In genomic region chr9:121498487-121499176, GRCh38 we compare ENCODE assay signal across 8 cellular contexts. TPM values are rescaled to one million over a fixed set of nuclear protein-coding genes. Genes with fewer than 3 reads are reported as not detected.
A peak's percentile ranks its signal among the peaks of the same experiment; 100 is the strongest.
DNase-seq lines count a peak whose midpoint lies in the region; ATAC-seq and TF ChIP-seq lines count a peak whose summit lies in the region.

No MANE protein-coding gene starts in this region.

- no peak for TF ChIP-seq POLR2A in tibial nerve (IDR thresholded peaks at IDR 0.05)

- peak overlapping the region; percentile 78 for H3K4me3 Mint-ChIP-seq in activated naive CD4-positive, alpha-beta T cell treated with anti-CD3 and anti-CD28 coated beads, Interleukin-2, amount 50 U/mL, for 24 hours

- H3K9me3 Mint-ChIP-seq in activated naive CD4-positive, alpha-beta T cell treated with anti-CD3 and anti-CD28 coated beads, Interleukin-2, amount 50 U/mL, for 24 hours = peaks cover 6% of the 10 kb centered on the region

- peaks cover 21% of the 10 kb centered on the region for H3K4me1 Mint-ChIP-seq in activated naive CD4-positive, alpha-beta T cell treated with anti-CD3 and anti-CD28 coated beads, Interleukin-2, amount 50 U/mL, for 24 hours

- no peaks in the 10 kb centered on the region for H3K36me3 ChIP-seq in colonic mucosa
- H3K36me3 ChIP-seq in lower lobe of right lung = no peaks in the 10 kb centered on the region
- no peaks in the 10 kb centered on the region for H3K36me3 ChIP-seq in tibial nerve

- no peak overlapping the region for H3K27ac Mint-ChIP-seq in activated naive CD4-positive, alpha-beta T cell treated with anti-CD3 and anti-CD28 coated beads, Interleukin-2, amount 50 U/mL, for 24 hours

- peaks cover 5% of the 10 kb centered on the region for H3K36me3 Mint-ChIP-seq in activated naive CD4-positive, alpha-beta T cell treated with anti-CD3 and anti-CD28 coated beads, Interleukin-2, amount 50 U/mL, for 24 hours

- TF ChIP-seq CTCF in colonic mucosa (IDR thresholded peaks at IDR 0.05) (no peak), lower lobe of right lung (IDR thresholded peaks at IDR 0.05) (no peak), tibial nerve (IDR thresholded peaks at IDR 0.05) (no peak)

- H3K27me3 Mint-ChIP-seq in activated naive CD4-positive, alpha-beta T cell treated with anti-CD3 and anti-CD28 coated beads, Interleukin-2, amount 50 U/mL, for 24 hours = peaks cover 46% of the 10 kb centered on the region

- H3K9ac ChIP-seq in colonic mucosa (ENCODE audit: low read depth in 2 of 2, low read length in 2 of 2) = peak overlapping the region; percentile 26 to 50

- intact Hi-C loops in colonic mucosa (cut with DNase I) = no loop called here
- intact Hi-C loops in lower lobe of right lung (cut with DNase I) = no loop called here

- H3K9me3 ChIP-seq in colonic mucosa (no peaks in the 10 kb centered on the region), lower lobe of right lung (no peaks in the 10 kb centered on the region), tibial nerve (peaks cover 0 to 7% (median 0%) of the 10 kb centered on the region in 4 donors)

- WGBS in tibial nerve, 2 donors = 1 to 3% methylated on average over 29 of the region's 29 CpGs

- H3K4me1 ChIP-seq in colonic mucosa (peaks cover 13% of the 10 kb centered on the region), lower lobe of right lung (peaks cover 30% of the 10 kb centered on the region), tibial nerve (peaks cover 0 to 29% (median 17%) of the 10 kb centered on the region in 4 donors)

- peak; percentile 45 to 57 for ATAC-seq in lower lobe of right lung

- H3K27ac ChIP-seq in colonic mucosa = peak overlapping the region; percentile 8
- peak overlapping the region; percentile 86 for H3K27ac ChIP-seq in lower lobe of right lung
- peak overlapping the region in 3 of 4 donors; percentile 22 to 75 (median 62) for H3K27ac ChIP-seq in tibial nerve

- no peak for TF ChIP-seq EP300 in tibial nerve (IDR thresholded peaks at IDR 0.05)

- DNase-seq in activated naive CD4-positive, alpha-beta T cell treated with anti-CD3 and anti-CD28 coated beads, Interleukin-2, amount 50 U/mL, for 16 hours = no peak
- DNase-seq in NCI-H345 treated with DMSO at 0.1 percent for 48 hours (lab: John Stamatoyannopoulos, UW; ENCODE audit: unreplicated experiment) = peak; percentile 22
- peak; percentile 32 for DNase-seq in colonic mucosa
- DNase-seq in lower lobe of right lung = peak; percentile 63
- DNase-seq in tibial nerve (ENCODE audit: low spot score in 2 of 2) = peak in 1 of 2 donors; percentile 39
- DNase-seq in stimulated activated CD4-positive, alpha-beta T cell treated with anti-CD3 and anti-CD28 coated beads, Interleukin-1b, Interleukin-23, amount 100 ng/mL, for 48 hours = no peak
- DNase-seq in SK-N-DZ (ENCODE audit: low spot score) = no peak

- H3K27me3 ChIP-seq in colonic mucosa (peaks cover 11% of the 10 kb centered on the region), lower lobe of right lung (ENCODE audit: low read depth) (peaks cover 5% of the 10 kb centered on the region), tibial nerve (peaks cover 0 to 27% of the 10 kb centered on the region in 2 donors)

- H3K4me3 ChIP-seq in colonic mucosa (peak overlapping the region; percentile 32), lower lobe of right lung (peak overlapping the region; percentile 64), tibial nerve (peak overlapping the region; percentile 25 to 61 (median 54))

RNA-seq across cellular contexts. Expression of gene GGTA1, which starts 1.0 kb away (rescaled TPM):
- 1 to 10 TPM in 1 of 2 donors, under 1 TPM in 1; 0.94 to 4.2 TPM for total RNA-seq in colonic mucosa
- 14.0 TPM for total RNA-seq in lower lobe of right lung
- 10 to 100 TPM in 2 of 4 donors, 1 to 10 TPM in 2; 6.5 to 15.5 (median 10.3) TPM for total RNA-seq in tibial nerve
- polyA plus RNA-seq in SK-N-DZ (2014; cell fraction: cytosol; rRNA removed) = not detected in 2 replicates
- polyA plus RNA-seq in SK-N-DZ (2014; cell fraction: nucleus; rRNA removed) = not detected in 2 replicates

Comparison
In these comparisons a context has a peak if more than half of its experiments do, and no peak if none do; other contexts are left out.
1. DNase-seq: peak in NCI-H345 treated with DMSO at 0.1 percent for 48 hours (single experiment), colonic mucosa (single experiment) and lower lobe of right lung (single experiment); none in activated naive CD4-positive, alpha-beta T cell treated with anti-CD3 and anti-CD28 coated beads, Interleukin-2, amount 50 U/mL, for 16 hours (single experiment), stimulated activated CD4-positive, alpha-beta T cell treated with anti-CD3 and anti-CD28 coated beads, Interleukin-1b, Interleukin-23, amount 100 ng/mL, for 48 hours (single experiment) and SK-N-DZ (single experiment).
2. H3K27ac ChIP-seq: peak in every context shown above with its lines; median percentile 86 in lower lobe of right lung; 62 in tibial nerve; 8 in colonic mucosa.
3. Peak in every context shown above with its lines, with median percentiles within 50 percentile points of each other: H3K4me3 ChIP-seq.